ENCODE assay signal across 8 cellular contexts in genomic region chrX:318739-319578, GRCh38. TPM values are rescaled to one million over a fixed set of nuclear protein-coding genes. Genes with fewer than 3 reads are reported as not detected.
DNase-seq lines count a peak whose midpoint lies in the region; ATAC-seq lines count a peak whose summit lies in the region.

GTPBP6 (minus strand) TSS chrX:318796; CDS start chrX:318787, 9 bp downstream.

- H3K4me3 Mint-ChIP-seq in T-cell = peak within 1 kb of the TSS in 2 of 3 donors; percentile 88 to 91

- POLR2A ChIA-PET in T-cell (lab: Charles Lee) = no interaction called here

- in situ Hi-C loops in T47D (cut with HindIII; ENCODE audit: low pct_unique_long_range_greater_than_20kb, low sequenced_read_pairs) = no loop called here

- H3K9me3 Mint-ChIP-seq in T-cell = no peaks in the 10 kb centered on the region

- DNase-seq in T-cell = peak; percentile 95 to 100 (median 99)
- peak; percentile 92 to 99 for DNase-seq in T47D (ENCODE audit: low read depth in 1 of 2, low spot score in 1 of 2)
- peak; percentile 100 for DNase-seq in inferior parietal cortex (ENCODE audit: extremely low spot score)
- DNase-seq in stimulated activated CD4-positive, alpha-beta T cell treated with anti-CD3 and anti-CD28 coated beads, Interleukin-15, amount 100 ng/mL, for 1 hour (ENCODE audit: low read depth in 1 of 2, low spot score in 1 of 2) = peak; percentile 95 to 98
- no peak for DNase-seq in NCI-H2227 treated with DMSO at 0.1 percent for 48 hours (lab: John Stamatoyannopoulos, UW)
- no peak for DNase-seq in NCI-H1694 (lab: John Stamatoyannopoulos, UW)

- ATAC-seq in GM18858 (IDR thresholded peaks at IDR 0.05; ENCODE audit: unreplicated experiment) = peak; percentile 88
- peak; percentile 78 for ATAC-seq in HG03064 (IDR thresholded peaks at IDR 0.05; ENCODE audit: low read depth, unreplicated experiment)
- peak; percentile 75 to 82 (median 81) for ATAC-seq in T-cell (replicated peaks in 1 of 4)

- H3K36me3 Mint-ChIP-seq in T-cell = peaks cover 3% of the 10 kb centered on the region

- CTCF ChIA-PET in T-cell (lab: Charles Lee) = no interaction called here

- H3K27ac Mint-ChIP-seq in T-cell = peak within 1 kb of the TSS; percentile 96 to 98

- H3K27me3 Mint-ChIP-seq in T-cell = no peaks in the 10 kb centered on the region

- H3K4me1 Mint-ChIP-seq in T-cell = peaks cover 23 to 35% (median 32%) of the 10 kb centered on the region in 3 donors

RNA-seq across cellular contexts. Expression of gene GTPBP6, which starts in this region (rescaled TPM):
- 100 to 1,000 TPM in 3 of 5 donors, 10 to 100 TPM in 2; 58.8 to 112 (median 111) TPM for total RNA-seq in T-cell

Comparison
In these comparisons a context has a peak if more than half of its experiments do, and no peak if none do; other contexts are left out.
1. DNase-seq: peak in T-cell (34 of 34), T47D (2 of 2), inferior parietal cortex (single experiment) and stimulated activated CD4-positive, alpha-beta T cell treated with anti-CD3 and anti-CD28 coated beads, Interleukin-15, amount 100 ng/mL, for 1 hour (2 of 2); none in NCI-H2227 treated with DMSO at 0.1 percent for 48 hours (single experiment) and NCI-H1694 (single experiment).
2. Peak in every context shown above with its lines, with median percentiles within 50 percentile points of each other: ATAC-seq.